Comparison of ENCODE assay signal across 25 cellular contexts in the genomic region with DNA sequence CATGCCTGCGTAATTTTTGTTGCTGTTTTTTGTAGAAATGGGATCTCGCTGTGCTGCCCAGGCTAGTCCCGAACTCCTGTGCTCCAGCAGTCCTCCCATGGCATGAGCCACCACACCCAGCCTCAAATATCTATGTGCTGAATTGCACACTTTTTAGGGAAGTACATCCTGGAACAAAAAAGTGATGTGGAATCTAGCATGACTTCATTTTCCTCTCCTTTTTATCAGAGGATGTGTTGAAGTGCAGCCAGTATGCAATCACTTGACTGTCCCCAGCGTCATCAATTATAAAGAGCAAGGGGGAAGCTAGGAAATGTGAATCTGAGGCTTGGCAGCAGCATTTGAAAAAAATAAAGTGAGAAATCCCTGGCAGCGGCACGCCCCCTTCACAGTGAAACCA. TPM values are rescaled to one million over a fixed set of nuclear protein-coding genes. Genes with fewer than 3 reads are reported as not detected.
DNase-seq lines count a peak whose midpoint lies in the region; ATAC-seq and TF ChIP-seq lines count a peak whose summit lies in the region.
"Had no signal": no experiment of that assay in that cellular context is flagged by ENCODE, and none has a peak within 500 bp of the region (broad histone marks: within the 10 kb centered on the region; RNA-seq: fewer than 3 reads in every experiment).

No MANE protein-coding gene starts in this region.

- ATAC-seq in HG02571 (IDR thresholded peaks at IDR 0.05; ENCODE audit: unreplicated experiment) (no peak), GM19328 (IDR thresholded peaks at IDR 0.05; ENCODE audit: unreplicated experiment) (no peak), HG03342 (IDR thresholded peaks at IDR 0.05; ENCODE audit: unreplicated experiment) (no peak)
- ATAC-seq: activated T-cell treated with anti-CD3 and anti-CD28 coated beads, Interleukin-2, amount 50 U/mL, for 72 hours; psoas muscle had no signal

- H3K4me2 ChIP-seq in fibroblast of lung (ENCODE audit: extremely low read depth, insufficient read depth, low read length) = no peak overlapping the region

- no peaks in the 10 kb centered on the region for H4K20me1 ChIP-seq in fibroblast of lung (ENCODE audit: control insufficient read depth, extremely low read depth, insufficient read depth, low read length)

- H3K4me1 ChIP-seq in fibroblast of lung (ENCODE audit: control insufficient read depth, extremely low read depth, insufficient read depth, low read length) = no peaks in the 10 kb centered on the region
- H3K4me1 ChIP-seq: heart right ventricle, Peyer's patch, psoas muscle had no signal

- no peak overlapping the region for H3K9ac ChIP-seq in fibroblast of lung (ENCODE audit: insufficient read depth, low read length)

- peaks cover 25% of the 10 kb centered on the region for H3K4me1 Mint-ChIP-seq in osteocyte (ENCODE audit: unreplicated experiment)
- H3K4me1 Mint-ChIP-seq: activated B cell treated with CpG ODN at 0.5 μM for 24 hours had no signal

- no peaks in the 10 kb centered on the region for H3K36me3 ChIP-seq in fibroblast of lung (ENCODE audit: control insufficient read depth, insufficient read depth, low read length)
- H3K36me3 ChIP-seq: heart right ventricle, Peyer's patch had no signal

- no peak overlapping the region for H2AFZ ChIP-seq in fibroblast of lung (ENCODE audit: low read length)

- H3K36me3 Mint-ChIP-seq in osteocyte (ENCODE audit: unreplicated experiment) = peaks cover 2% of the 10 kb centered on the region
- H3K36me3 Mint-ChIP-seq: CD4-positive, alpha-beta memory T cell had no signal

- no peak overlapping the region for H3K4me3 Mint-ChIP-seq in osteocyte (ENCODE audit: unreplicated experiment)
- H3K4me3 Mint-ChIP-seq: activated B cell treated with CpG ODN at 0.5 μM for 24 hours; activated T-cell treated with anti-CD3 and anti-CD28 coated beads, Interleukin-2, amount 50 U/mL, for 72 hours; CD4-positive, alpha-beta memory T cell had no signal

- TF ChIP-seq CTCF in fibroblast of lung (conservative IDR thresholded peaks at IDR 0.05 in 1 of 2, IDR thresholded peaks at IDR 0.05 in 1 of 2; ENCODE audit: low read depth in 1 of 2, low read length in 2 of 2) (no peak), osteocyte (IDR thresholded peaks at IDR 0.05) (no peak)

- H3K79me2 ChIP-seq in fibroblast of lung (ENCODE audit: control insufficient read depth, insufficient read depth, low read length) = no peaks in the 10 kb centered on the region

- H3K27ac ChIP-seq in fibroblast of lung (ENCODE audit: insufficient read depth, low read length) = no peak overlapping the region
- H3K27ac ChIP-seq: 22Rv1, heart right ventricle, Peyer's patch, psoas muscle had no signal

- H3K27me3 ChIP-seq in fibroblast of lung (ENCODE audit: control insufficient read depth, insufficient read depth, low read length) = no peaks in the 10 kb centered on the region
- H3K27me3 ChIP-seq: heart right ventricle, Peyer's patch had no signal

- DNase-seq in DMS53 (lab: John Stamatoyannopoulos, UW) (peak; percentile 13), DMS53 treated with DMSO at 0.1 percent for 48 hours (lab: John Stamatoyannopoulos, UW; ENCODE audit: unreplicated experiment) (no peak), OCI-M1 (lab: John Stamatoyannopoulos, UW) (peak; percentile 34), fibroblast of lung (ENCODE audit: low read depth in 2 of 2) (peak; percentile 20 to 53), osteocyte (ENCODE audit: extremely low spot score, unreplicated experiment) (no peak)
- DNase-seq: activated B cell treated with CpG ODN at 0.5 μM for 24 hours; activated CD4-positive, alpha-beta T cell treated with anti-CD3 and anti-CD28 coated beads, Interleukin-2, amount 50 U/mL, for 1 hour; activated naive CD4-positive, alpha-beta T cell; activated T-cell treated with anti-CD3 and anti-CD28 coated beads, Interleukin-2, amount 50 U/mL, for 72 hours; AML-193; CD4-positive, alpha-beta memory T cell; cerebellar nuclear complex; foreskin melanocyte; H7; heart right ventricle; NCI-H526; Peyer's patch; psoas muscle; SIG-M5; stimulated activated naive CD4-positive, alpha-beta T cell treated with Interleukin-2 at 50 U/mL for 16 hours had no signal

- H3K27me3 Mint-ChIP-seq in osteocyte (ENCODE audit: unreplicated experiment) = no peaks in the 10 kb centered on the region
- H3K27me3 Mint-ChIP-seq: CD4-positive, alpha-beta memory T cell had no signal

- no peaks in the 10 kb centered on the region for H3K9me3 ChIP-seq in fibroblast of lung (ENCODE audit: control insufficient read depth, insufficient read depth, low read depth, low read length)
- H3K9me3 ChIP-seq: heart right ventricle, Peyer's patch, psoas muscle had no signal

- H3K4me3 ChIP-seq in fibroblast of lung (replicated peaks in 1 of 4; ENCODE audit: control extremely low read depth in 1 of 4, insufficient read depth in 1 of 4, low read depth in 3 of 4, low read length in 4 of 4) = no peak overlapping the region
- H3K4me3 ChIP-seq: heart right ventricle, Peyer's patch, psoas muscle had no signal

- no peaks in the 10 kb centered on the region for H3K9me3 Mint-ChIP-seq in osteocyte (ENCODE audit: unreplicated experiment)
- H3K9me3 Mint-ChIP-seq: activated B cell treated with CpG ODN at 0.5 μM for 24 hours; activated T-cell treated with anti-CD3 and anti-CD28 coated beads, Interleukin-2, amount 50 U/mL, for 72 hours; CD4-positive, alpha-beta memory T cell had no signal

- peak overlapping the region; percentile 66 for H3K27ac Mint-ChIP-seq in osteocyte (ENCODE audit: unreplicated experiment)
- H3K27ac Mint-ChIP-seq: activated B cell treated with CpG ODN at 0.5 μM for 24 hours; activated T-cell treated with anti-CD3 and anti-CD28 coated beads, Interleukin-2, amount 50 U/mL, for 72 hours had no signal

RNA-seq across cellular contexts. Expression of gene EXOC2, which starts 6.4 kb away (rescaled TPM):
- total RNA-seq in fibroblast of lung (41.6 and 42.3 TPM in 2 replicates), osteocyte (29.9 and 30.1 TPM in 2 replicates)
- 19.7 and 22.4 TPM in 2 replicates for polyA plus RNA-seq in fibroblast of lung
- 14.4 and 19.0 TPM in 2 replicates for polyA plus RNA-seq in fibroblast of lung (2012)
- 17.1 and 20.3 TPM in 2 replicates for polyA minus RNA-seq in fibroblast of lung (ENCODE audit: low replicate concordance)

RNA-seq across cellular contexts. Expression of gene HUS1B, which starts 42.4 kb away (rescaled TPM):
- total RNA-seq in fibroblast of lung = 0.77 and 1.2 TPM in 2 replicates
- 0.08 and 0.11 TPM in 2 replicates for polyA plus RNA-seq in fibroblast of lung
- 0.22 and 0.44 TPM in 2 replicates for polyA plus RNA-seq in fibroblast of lung (2012)
- polyA minus RNA-seq in fibroblast of lung (ENCODE audit: low replicate concordance) = not detected in 2 replicates
- total RNA-seq in osteocyte = 1.3 and 1.8 TPM in 2 replicates
- total RNA-seq: epithelial cell of proximal tubule had no signal

Comparison
In these comparisons a context has a peak if more than half of its experiments do, and no peak if none do; other contexts are left out.
1. DNase-seq: peak in DMS53 (single experiment), OCI-M1 (single experiment) and fibroblast of lung (2 of 2); none in DMS53 treated with DMSO at 0.1 percent for 48 hours (single experiment) and osteocyte (single experiment).